ENCODE assay signal across 25 cellular contexts in the genomic region with DNA sequence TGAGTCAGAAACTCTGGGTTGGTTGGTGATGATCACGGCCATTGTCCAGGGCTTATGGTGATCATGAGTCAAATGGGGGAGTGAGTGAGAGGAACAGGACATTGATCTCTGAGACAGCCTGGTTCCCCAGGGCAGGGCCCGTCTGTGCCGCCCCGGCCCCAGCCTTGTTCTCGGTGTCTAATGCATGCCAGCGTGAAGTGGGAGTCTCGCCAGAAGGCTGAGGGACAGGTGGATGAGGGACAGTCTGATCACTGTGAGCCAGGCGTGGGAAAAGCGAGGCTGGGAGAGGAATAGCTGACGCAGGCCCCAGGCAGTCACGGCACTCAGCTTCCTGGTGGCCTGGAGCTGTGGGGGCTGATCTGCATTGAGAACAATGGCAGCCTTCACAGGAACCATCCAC.
DNase-seq lines count a peak whose midpoint lies in the region; ATAC-seq and TF ChIP-seq lines count a peak whose summit lies in the region.
"Had no signal": no experiment of that assay in that cellular context is flagged by ENCODE, and none has a peak within 500 bp of the region (broad histone marks: within the 10 kb centered on the region; RNA-seq: fewer than 3 reads in every experiment).

No MANE protein-coding gene starts in this region.

- DNase-seq in right atrium auricular region (ENCODE audit: low spot score), result peak; percentile 26
- no peak for DNase-seq in left ventricle myocardium inferior
- DNase-seq in effector memory CD8-positive, alpha-beta T cell, result no peak
- DNase-seq in osteocyte (ENCODE audit: extremely low spot score, unreplicated experiment), result peak; percentile 81
- no peak for DNase-seq in osteoblast (ENCODE audit: insufficient read length, low spot score, missing footprints)
- no peak for DNase-seq in activated CD4-positive, alpha-beta T cell treated with anti-CD3 and anti-CD28 coated beads for 48 hours
- no peak for DNase-seq in DMS53 treated with DMSO at 0.1 percent for 48 hours (lab: John Stamatoyannopoulos, UW; ENCODE audit: unreplicated experiment)
- no peak for DNase-seq in NCI-H1105 (lab: John Stamatoyannopoulos, UW)
- DNase-seq: activated CD4-positive, CD25-positive, alpha-beta regulatory T cell; DMS 273 treated with DMSO at 0.1 percent for 48 hours; KBM-7; midbrain; naive B cell; NCI-H2081; NCI-H2227 treated with DMSO at 0.1 percent for 48 hours; occipital lobe; stomach had no signal

- no peak overlapping the region for H2AFZ ChIP-seq in osteoblast (ENCODE audit: low read length)

- H3K27me3 Mint-ChIP-seq in effector memory CD8-positive, alpha-beta T cell, result peaks cover 0 to 8% of the 10 kb centered on the region in 2 donors
- no peaks in the 10 kb centered on the region for H3K27me3 Mint-ChIP-seq in osteocyte (ENCODE audit: unreplicated experiment)

- H3K4me1 ChIP-seq in right atrium auricular region, result no peaks in the 10 kb centered on the region
- no peaks in the 10 kb centered on the region for H3K4me1 ChIP-seq in left ventricle myocardium inferior
- H3K4me1 ChIP-seq in osteoblast (ENCODE audit: insufficient read depth, low read length), result no peaks in the 10 kb centered on the region
- H3K4me1 ChIP-seq: HAP-1 had no signal

- peak overlapping the region; percentile 68 to 69 for H3K4me3 Mint-ChIP-seq in effector memory CD8-positive, alpha-beta T cell
- H3K4me3 Mint-ChIP-seq in osteocyte (ENCODE audit: unreplicated experiment), result no peak overlapping the region
- H3K4me3 Mint-ChIP-seq: naive B cell; T-helper 1 cell treated with Interleukin-12 subunit alpha and Interleukin-12 subunit beta and Interleukin-4 antibody, amounts not matched to agents 30 μg/mL and 1 μg/mL, for 36 hours had no signal

- H3K36me3 ChIP-seq in right atrium auricular region (no peaks in the 10 kb centered on the region), left ventricle myocardium inferior (no peaks in the 10 kb centered on the region), osteoblast (ENCODE audit: insufficient read depth, low read length) (no peaks in the 10 kb centered on the region)
- H3K36me3 ChIP-seq: HAP-1, stomach had no signal

- H3K4me2 ChIP-seq in osteoblast (ENCODE audit: insufficient read depth, low read length), result no peak overlapping the region

- no peaks in the 10 kb centered on the region for H3K9me3 Mint-ChIP-seq in effector memory CD8-positive, alpha-beta T cell
- peaks cover 7% of the 10 kb centered on the region for H3K9me3 Mint-ChIP-seq in osteocyte (ENCODE audit: unreplicated experiment)
- H3K9me3 Mint-ChIP-seq: activated naive CD4-positive, alpha-beta T cell treated with anti-CD3 and anti-CD28 coated beads, Interleukin-2, amount 50 U/mL, for 72 hours; activated T-helper 2 cell treated with anti-CD3 and anti-CD28 coated beads, Interferon-gamma antibody, Interleukin-2, Interleukin-4, amounts not matched to agents 10 μg/mL and 5 μg/mL and 100 μg/mL, durations not matched to agents 14 hours and 24 hours and 36 hours; CD8-positive, alpha-beta memory T cell; T-helper 1 cell treated with Interleukin-12 subunit alpha and Interleukin-12 subunit beta and Interleukin-4 antibody, amounts not matched to agents 30 μg/mL and 1 μg/mL, for 36 hours had no signal

- H4K20me1 ChIP-seq in osteoblast (ENCODE audit: insufficient read depth, low read length), result no peaks in the 10 kb centered on the region

- H3K4me1 Mint-ChIP-seq in effector memory CD8-positive, alpha-beta T cell (ENCODE audit: low read depth in 2 of 2), result peaks cover 28 to 31% of the 10 kb centered on the region in 2 donors
- no peaks in the 10 kb centered on the region for H3K4me1 Mint-ChIP-seq in osteocyte (ENCODE audit: unreplicated experiment)
- H3K4me1 Mint-ChIP-seq: naive B cell had no signal

- no peaks in the 10 kb centered on the region for H3K27me3 ChIP-seq in right atrium auricular region
- peaks cover 70% of the 10 kb centered on the region for H3K27me3 ChIP-seq in left ventricle myocardium inferior (ENCODE audit: low read depth)
- no peaks in the 10 kb centered on the region for H3K27me3 ChIP-seq in osteoblast (ENCODE audit: insufficient read depth, low read length)

- intact Hi-C loops in left ventricle myocardium inferior (cut with micrococcal nuclease), result no loop called here

- H3K27ac ChIP-seq in right atrium auricular region (no peak overlapping the region), left ventricle myocardium inferior (replicated peaks) (no peak overlapping the region), osteoblast (ENCODE audit: low read depth, low read length) (no peak overlapping the region)
- H3K27ac ChIP-seq: skin epidermis, stomach had no signal

- no peak for TF ChIP-seq CTCF in right atrium auricular region (IDR thresholded peaks at IDR 0.05)
- TF ChIP-seq CTCF in left ventricle myocardium inferior (IDR thresholded peaks at IDR 0.05; ENCODE audit: borderline replicate concordance), result no peak
- no peak for TF ChIP-seq CTCF in osteocyte (IDR thresholded peaks at IDR 0.05)
- TF ChIP-seq CTCF in osteoblast (IDR thresholded peaks at IDR 0.05; ENCODE audit: extremely low read depth, low read depth, low read length), result no peak

- no peaks in the 10 kb centered on the region for H3K79me2 ChIP-seq in osteoblast (ENCODE audit: insufficient read depth, low read length)

- peaks cover 7% of the 10 kb centered on the region for H3K36me3 Mint-ChIP-seq in effector memory CD8-positive, alpha-beta T cell (ENCODE audit: insufficient read depth)
- H3K36me3 Mint-ChIP-seq in osteocyte (ENCODE audit: unreplicated experiment), result no peaks in the 10 kb centered on the region
- H3K36me3 Mint-ChIP-seq: activated naive CD4-positive, alpha-beta T cell treated with anti-CD3 and anti-CD28 coated beads, Interleukin-2, amount 50 U/mL, for 72 hours; CD8-positive, alpha-beta memory T cell; naive B cell had no signal

- peak overlapping the region in 1 of 2 donors; percentile 54 for H3K27ac Mint-ChIP-seq in effector memory CD8-positive, alpha-beta T cell
- H3K27ac Mint-ChIP-seq in osteocyte (ENCODE audit: unreplicated experiment), result no peak overlapping the region
- H3K27ac Mint-ChIP-seq: activated naive CD4-positive, alpha-beta T cell treated with anti-CD3 and anti-CD28 coated beads, Interleukin-2, amount 50 U/mL, for 72 hours; activated T-helper 2 cell treated with anti-CD3 and anti-CD28 coated beads, Interferon-gamma antibody, Interleukin-2, Interleukin-4, amounts not matched to agents 10 μg/mL and 5 μg/mL and 100 μg/mL, durations not matched to agents 14 hours and 24 hours and 36 hours; naive B cell; T-helper 1 cell treated with Interleukin-12 subunit alpha and Interleukin-12 subunit beta and Interleukin-4 antibody, amounts not matched to agents 30 μg/mL and 1 μg/mL, for 36 hours had no signal

- H3K9me3 ChIP-seq in right atrium auricular region (peaks cover 0 to 2% of the 10 kb centered on the region in 2 donors), left ventricle myocardium inferior (replicated peaks) (peaks cover under 1% of the 10 kb centered on the region), osteoblast (ENCODE audit: low read depth, low read length) (no peaks in the 10 kb centered on the region)
- H3K9me3 ChIP-seq: HAP-1 had no signal

- H3K4me3 ChIP-seq in right atrium auricular region (no peak overlapping the region), left ventricle myocardium inferior (no peak overlapping the region), osteoblast (ENCODE audit: insufficient read depth, low read length) (no peak overlapping the region)
- H3K4me3 ChIP-seq: GM12878, HAP-1, skin epidermis, stomach had no signal

- ATAC-seq in effector memory CD8-positive, alpha-beta T cell (replicated peaks), result no peak
- ATAC-seq: activated naive CD4-positive, alpha-beta T cell treated with anti-CD3 and anti-CD28 coated beads, Interleukin-2, amount 50 U/mL, for 72 hours; GM12878; SK-N-SH treated with all-trans-retinoic acid at 6 μM for 48 hours had no signal

Comparison
In these comparisons a context has a peak if more than half of its experiments do, and no peak if none do; other contexts are left out.
1. DNase-seq: peak in right atrium auricular region (single experiment) and osteocyte (single experiment); none in left ventricle myocardium inferior (single experiment), effector memory CD8-positive, alpha-beta T cell (0 of 3), osteoblast (single experiment), activated CD4-positive, alpha-beta T cell treated with anti-CD3 and anti-CD28 coated beads for 48 hours (single experiment), DMS53 treated with DMSO at 0.1 percent for 48 hours (single experiment) and NCI-H1105 (single experiment).